8 cellular contexts compared by ENCODE assay signal in the genomic region with DNA sequence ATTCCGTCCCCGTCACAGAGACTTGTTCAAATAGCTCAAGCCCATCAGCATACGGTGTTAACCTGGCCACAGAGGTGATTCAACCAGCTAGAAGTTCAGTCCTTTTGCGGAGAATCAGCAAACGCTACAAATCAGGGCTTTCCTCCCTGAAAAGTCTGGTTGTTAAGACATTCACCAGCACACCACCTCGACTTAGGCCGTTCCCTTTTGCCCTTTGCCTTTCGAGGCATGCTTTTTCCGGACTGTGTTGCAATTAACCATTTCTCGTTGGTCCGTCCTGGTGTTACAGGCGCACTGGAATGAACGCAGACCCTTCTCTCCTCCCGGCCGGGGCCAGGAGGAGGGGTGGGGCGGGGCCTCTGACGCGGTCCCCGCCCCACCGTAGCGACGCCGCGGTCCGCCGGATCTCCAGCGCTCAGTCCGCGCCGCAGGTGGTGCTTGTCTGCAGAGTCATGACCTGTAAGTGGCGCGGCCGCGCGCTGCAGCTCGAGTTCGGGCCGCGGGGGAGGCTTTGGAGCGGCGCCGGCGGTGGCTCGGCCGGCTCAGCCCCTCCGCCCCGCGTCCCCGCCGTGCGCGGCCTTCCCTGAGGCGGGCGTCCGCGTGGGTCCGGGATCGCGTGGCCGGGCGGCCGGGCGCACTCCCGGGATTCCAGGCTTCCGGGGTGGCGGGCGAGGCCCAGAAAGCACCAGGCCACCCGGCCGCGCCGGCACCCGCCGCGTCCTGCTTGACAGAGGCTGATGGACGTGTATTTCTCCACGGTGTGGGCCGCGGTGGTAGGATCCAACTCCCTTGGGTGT. TPM values are rescaled to one million over a fixed set of nuclear protein-coding genes. Genes with fewer than 3 reads are reported as not detected.
A peak's percentile ranks its signal among the peaks of the same experiment; 100 is the strongest.
DNase-seq lines count a peak whose midpoint lies in the region; ATAC-seq and TF ChIP-seq lines count a peak whose summit lies in the region.

A gene with protein sequence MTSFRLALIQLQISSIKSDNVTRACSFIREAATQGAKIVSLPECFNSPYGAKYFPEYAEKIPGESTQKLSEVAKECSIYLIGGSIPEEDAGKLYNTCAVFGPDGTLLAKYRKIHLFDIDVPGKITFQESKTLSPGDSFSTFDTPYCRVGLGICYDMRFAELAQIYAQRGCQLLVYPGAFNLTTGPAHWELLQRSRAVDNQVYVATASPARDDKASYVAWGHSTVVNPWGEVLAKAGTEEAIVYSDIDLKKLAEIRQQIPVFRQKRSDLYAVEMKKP (plus strand): TSS at position 418 of the 797 bp plus-strand sequence. CDS start 35 bp downstream, at position 453.

- peaks cover 14% of the 10 kb centered on the region for H3K79me2 ChIP-seq in PC-3 (ENCODE audit: low read length)

- peak; percentile 91 for ATAC-seq in GM21447 (IDR thresholded peaks at IDR 0.05; ENCODE audit: unreplicated experiment)
- ATAC-seq in PC-3, result peak; percentile 96

- DNase-seq in DMS 273 treated with DMSO at 0.1 percent for 48 hours (lab: John Stamatoyannopoulos, UW) (peak; percentile 57), PC-3 (peak; percentile 90), activated T-cell treated with anti-CD3 and anti-CD28 coated beads for 48 hours (ENCODE audit: low read depth) (peak; percentile 82), epithelial cell of proximal tubule (ENCODE audit: low read depth) (peak; percentile 72), mucosa of gallbladder (ENCODE audit: low spot score) (peak; percentile 73)
- peak; percentile 45 to 55 for DNase-seq in stimulated activated CD8-positive, alpha-beta memory T cell treated with anti-CD3 and anti-CD28 coated beads, Interleukin-4, amount 100 ng/mL, for 4 hours (ENCODE audit: low read depth in 2 of 2, low spot score in 1 of 2)

- peak within 1 kb of the TSS; percentile 87 for H2AFZ ChIP-seq in PC-3 (ENCODE audit: low read length)

- H3F3A ChIP-seq in PC-3 (ENCODE audit: low read length, unreplicated experiment), result no peaks in the 10 kb centered on the region

- H3K4me3 ChIP-seq in HUES6 (ENCODE audit: low read depth, low read length) (peak within 1 kb of the TSS; percentile 60), PC-3 (ENCODE audit: low read length) (peak within 1 kb of the TSS; percentile 79), epithelial cell of proximal tubule (ENCODE audit: low read depth, low read length) (peak within 1 kb of the TSS; percentile 74)

- TF ChIP-seq CTCF in PC-3 (conservative IDR thresholded peaks at IDR 0.05; ENCODE audit: low read depth, low read length), result no peak
- no peak for TF ChIP-seq CTCF in epithelial cell of proximal tubule (conservative IDR thresholded peaks at IDR 0.05; ENCODE audit: low read depth, low read length)

- H3K27ac ChIP-seq in HUES6 (ENCODE audit: low read depth, low read length), result peak within 1 kb of the TSS; percentile 84; the same call in 1 of the 2 replicates
- H3K27ac ChIP-seq in PC-3 (ENCODE audit: low read length), result peak within 1 kb of the TSS; percentile 33

- H3K9me2 ChIP-seq in PC-3 (replicated peaks; ENCODE audit: low read length), result no peaks in the 10 kb centered on the region

- H3K4me1 ChIP-seq in HUES6 (ENCODE audit: control insufficient read depth, insufficient read depth, low read length), result peaks cover 13% of the 10 kb centered on the region
- peaks cover 15% of the 10 kb centered on the region for H3K4me1 ChIP-seq in PC-3 (ENCODE audit: insufficient read depth, low read length)

- CTCF ChIA-PET in PC-3 (lab: Charles Lee), result interaction anchor here (0.6 to 0.7 kb wide), 3 partner anchors 21 to 502 kb away, joined by 3 to 4 read pairs (median 3); no protein-coding TSS in a partner anchor

- no TSS peak for BruUV-seq in PC-3 (replicated peaks; lab: Mats Ljungman, UMichigan)

- H3K4me2 ChIP-seq in PC-3 (ENCODE audit: low read length), result peak within 1 kb of the TSS; percentile 97

- POLR2A ChIA-PET in PC-3 (lab: Charles Lee; ENCODE audit: unreplicated experiment), result interaction anchor here (0.6 to 1.1 kb wide), 3 partner anchors 27 to 551 kb away, joined by 3 to 4 read pairs (median 4); no protein-coding TSS in a partner anchor

- H4K20me1 ChIP-seq in PC-3 (ENCODE audit: low read length), result no peaks in the 10 kb centered on the region

- H3K9ac ChIP-seq in HUES6 (ENCODE audit: low read length) (peak within 1 kb of the TSS; percentile 90), PC-3 (ENCODE audit: low read length) (peak within 1 kb of the TSS; percentile 87)

- intact Hi-C loops in PC-3 (cut with micrococcal nuclease), result no loop called here

- H3K36me3 ChIP-seq in HUES6 (ENCODE audit: control insufficient read depth, insufficient read depth, low read length), result peaks cover 8% of the 10 kb centered on the region; the same call in 1 of the 2 replicates
- peaks cover 5% of the 10 kb centered on the region; the same call in 1 of the 2 replicates for H3K36me3 ChIP-seq in PC-3 (ENCODE audit: low read depth, low read length)

- no peaks in the 10 kb centered on the region for H3K9me3 ChIP-seq in HUES6 (ENCODE audit: control insufficient read depth, insufficient read depth, low read depth, low read length)
- H3K9me3 ChIP-seq in PC-3 (ENCODE audit: low read length), result no peaks in the 10 kb centered on the region

- H3K27me3 ChIP-seq in HUES6 (ENCODE audit: control insufficient read depth, insufficient read depth, low read length) (no peaks in the 10 kb centered on the region), PC-3 (ENCODE audit: low read length) (no peaks in the 10 kb centered on the region)

RNA-seq across cellular contexts. Expression of the gene that starts here (rescaled TPM):
- total RNA-seq in PC-3 (2014; rRNA removed) (37.8 and 63.1 TPM in 2 replicates), epithelial cell of proximal tubule (24.7 and 30.4 TPM in 2 replicates), mucosa of gallbladder (32.5 TPM)

Comparison
In these comparisons a context has a peak if more than half of its experiments do, and no peak if none do; other contexts are left out.
1. Peak in every context shown above with its lines: DNase-seq, ATAC-seq, H3K4me3 ChIP-seq and H3K27ac ChIP-seq.